1 cellular context compared by ENCODE assay signal in the genomic region with DNA sequence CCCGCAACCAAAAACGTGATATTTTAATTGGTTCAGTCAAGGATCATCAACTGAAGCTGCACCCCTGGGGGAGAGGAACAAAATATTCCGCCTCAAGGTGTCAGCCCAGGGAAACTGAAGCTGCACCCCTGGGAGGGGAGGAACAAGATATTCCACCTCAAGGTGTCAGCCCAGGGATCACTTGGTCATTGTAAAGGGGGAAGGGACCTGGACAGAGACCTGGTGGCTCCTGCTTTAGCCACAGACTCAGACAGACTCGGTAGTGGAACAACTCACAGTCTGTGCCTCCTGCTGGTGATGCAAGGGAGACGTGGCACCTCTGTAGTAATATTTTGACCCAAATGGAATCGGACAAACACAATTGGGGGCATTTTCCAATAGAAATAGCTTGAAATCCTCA.
TF ChIP-seq lines count a peak whose summit lies in the region.

No MANE protein-coding gene starts in this region.

TF ChIP-seq in HCT116, 20 proteins besides CTCF, POLR2A, EP300 and RAD21 (continued from another document):
- no peak for TF ChIP-seq ELF1 (IDR thresholded peaks at IDR 0.05; ENCODE audit: borderline replicate concordance, low read depth)
- TF ChIP-seq, protein P1, sequence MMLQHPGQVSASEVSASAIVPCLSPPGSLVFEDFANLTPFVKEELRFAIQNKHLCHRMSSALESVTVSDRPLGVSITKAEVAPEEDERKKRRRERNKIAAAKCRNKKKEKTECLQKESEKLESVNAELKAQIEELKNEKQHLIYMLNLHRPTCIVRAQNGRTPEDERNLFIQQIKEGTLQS (IDR thresholded peaks at IDR 0.05), result no peak
- TF ChIP-seq JUND (IDR thresholded peaks at IDR 0.05), result no peak
- TF ChIP-seq FOSL1 (IDR thresholded peaks at IDR 0.05; ENCODE audit: low read depth), result no peak
- no peak for TF ChIP-seq SP1 (IDR thresholded peaks at IDR 0.05; ENCODE audit: low read depth)
- TF ChIP-seq, protein P2, sequence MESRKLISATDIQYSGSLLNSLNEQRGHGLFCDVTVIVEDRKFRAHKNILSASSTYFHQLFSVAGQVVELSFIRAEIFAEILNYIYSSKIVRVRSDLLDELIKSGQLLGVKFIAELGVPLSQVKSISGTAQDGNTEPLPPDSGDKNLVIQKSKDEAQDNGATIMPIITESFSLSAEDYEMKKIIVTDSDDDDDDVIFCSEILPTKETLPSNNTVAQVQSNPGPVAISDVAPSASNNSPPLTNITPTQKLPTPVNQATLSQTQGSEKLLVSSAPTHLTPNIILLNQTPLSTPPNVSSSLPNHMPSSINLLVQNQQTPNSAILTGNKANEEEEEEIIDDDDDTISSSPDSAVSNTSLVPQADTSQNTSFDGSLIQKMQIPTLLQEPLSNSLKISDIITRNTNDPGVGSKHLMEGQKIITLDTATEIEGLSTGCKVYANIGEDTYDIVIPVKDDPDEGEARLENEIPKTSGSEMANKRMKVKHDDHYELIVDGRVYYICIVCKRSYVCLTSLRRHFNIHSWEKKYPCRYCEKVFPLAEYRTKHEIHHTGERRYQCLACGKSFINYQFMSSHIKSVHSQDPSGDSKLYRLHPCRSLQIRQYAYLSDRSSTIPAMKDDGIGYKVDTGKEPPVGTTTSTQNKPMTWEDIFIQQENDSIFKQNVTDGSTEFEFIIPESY (IDR thresholded peaks at IDR 0.05; ENCODE audit: extremely low read depth, insufficient replicate concordance, low read length), result no peak
- no peak for TF ChIP-seq POLR2AphosphoS5 (IDR thresholded peaks at IDR 0.05; ENCODE audit: low read depth, low read length)
- TF ChIP-seq SRF (IDR thresholded peaks at IDR 0.05; ENCODE audit: low read depth), result no peak
- TF ChIP-seq YY1 (IDR thresholded peaks at IDR 0.05; ENCODE audit: extremely low read depth, insufficient replicate concordance, low read depth, low read length), result no peak
